In the genomic region with DNA sequence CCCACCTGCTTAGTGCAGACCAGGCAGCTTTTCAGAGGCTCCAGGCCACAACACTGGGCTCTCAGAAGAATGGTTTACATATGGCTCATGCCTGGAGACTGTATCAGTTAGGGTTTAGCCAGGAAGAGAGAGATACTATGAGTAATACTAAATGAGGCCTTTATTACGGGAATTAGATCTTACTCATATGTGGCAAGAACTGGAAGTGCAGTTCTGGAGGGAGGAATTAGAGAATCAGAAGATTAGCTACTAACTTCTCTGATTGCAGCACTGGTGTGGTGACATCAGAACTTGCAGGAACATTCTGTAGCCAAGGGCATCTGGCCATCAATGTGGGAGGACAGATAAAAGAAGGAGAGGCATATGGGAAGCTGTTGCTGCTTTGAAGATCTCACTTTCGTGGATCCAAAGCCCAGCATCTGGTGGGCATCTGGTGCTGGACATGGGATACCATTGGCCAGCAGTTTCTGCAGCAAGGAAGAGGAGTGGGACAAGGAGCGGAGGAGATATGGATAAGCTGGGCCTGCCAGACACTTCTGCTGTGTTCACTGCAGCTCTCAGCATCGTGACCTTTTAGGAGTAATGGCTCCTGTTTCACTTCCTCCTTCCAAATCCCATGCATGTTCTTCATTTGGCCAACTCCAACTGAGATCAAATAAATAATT, we compare ENCODE assay signal across 11 cellular contexts.
DNase-seq lines count a peak whose midpoint lies in the region; ATAC-seq and TF ChIP-seq lines count a peak whose summit lies in the region.
"Had no signal": no experiment of that assay in that cellular context is flagged by ENCODE, and none has a peak within 500 bp of the region (broad histone marks: within the 10 kb centered on the region; RNA-seq: fewer than 3 reads in every experiment).

No MANE protein-coding gene starts in this region.

- ATAC-seq in HG03439 (IDR thresholded peaks at IDR 0.05; ENCODE audit: unreplicated experiment): no peak
- no peak for ATAC-seq in GM19328 (IDR thresholded peaks at IDR 0.05; ENCODE audit: unreplicated experiment)
- ATAC-seq: natural killer cell treated with Interleukin-12 subunit alpha and Interleukin-12 subunit beta and Interleukin-15 and Interleukin-18, amount 100 ng/mL, for 72 hours had no signal

- H3K4me3 ChIP-seq in fibroblast of the aortic adventitia (ENCODE audit: low read depth, low read length): no peak overlapping the region
- no peak overlapping the region for H3K4me3 ChIP-seq in retinal pigment epithelial cell (ENCODE audit: low read length)

- DNase-seq in EL (peak; percentile 31), RPMI8226 (peak; percentile 30), fibroblast of the aortic adventitia (ENCODE audit: low read depth) (peak; percentile 99), retinal pigment epithelial cell (ENCODE audit: low read depth) (peak; percentile 70), SKM-1 treated with dmso at 0.1 percent for 144 hours (lab: John Stamatoyannopoulos, UW; ENCODE audit: unreplicated experiment) (no peak), NCI-H1105 (lab: John Stamatoyannopoulos, UW) (no peak)
- DNase-seq: activated naive CD4-positive, alpha-beta T cell treated with anti-CD3 and anti-CD28 coated beads, Interleukin-2, amount 10 ng/mL, durations not matched to agents 7 days and 5 days; NCI-H2081 had no signal

- TF ChIP-seq CTCF in fibroblast of the aortic adventitia (IDR thresholded peaks at IDR 0.05; ENCODE audit: insufficient read depth, low read length) (peak; percentile 29), retinal pigment epithelial cell (conservative IDR thresholded peaks at IDR 0.05; ENCODE audit: low read depth, low read length) (peak; percentile 20)

Comparison
In these comparisons a context has a peak if more than half of its experiments do, and no peak if none do; other contexts are left out.
1. DNase-seq: peak in EL (single experiment), RPMI8226 (single experiment), fibroblast of the aortic adventitia (single experiment) and retinal pigment epithelial cell (single experiment); none in SKM-1 treated with dmso at 0.1 percent for 144 hours (single experiment) and NCI-H1105 (single experiment).